ENCODE assay signal across 22 cellular contexts in the genomic region with DNA sequence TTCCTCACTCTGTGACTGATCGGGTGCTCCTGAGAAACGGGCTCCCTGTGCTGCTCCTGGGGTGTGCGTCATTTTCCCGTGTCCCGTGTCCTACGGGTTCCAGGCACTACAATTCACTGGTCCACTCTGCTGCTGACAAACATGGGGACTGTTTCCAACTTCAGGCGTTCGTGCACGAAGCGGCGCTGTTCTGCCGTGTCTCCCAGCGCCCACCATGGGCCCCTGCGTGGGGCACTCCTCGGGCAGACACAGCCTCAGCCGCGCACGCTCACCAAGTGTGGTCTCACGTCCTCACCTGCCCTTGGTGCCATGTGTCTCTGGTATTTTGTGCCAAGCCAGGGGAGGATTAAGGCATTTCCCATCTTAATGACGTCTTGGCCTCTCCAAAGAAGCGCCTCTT. TPM values are rescaled to one million over a fixed set of nuclear protein-coding genes. Genes with fewer than 3 reads are reported as not detected.
DNase-seq lines count a peak whose midpoint lies in the region; ATAC-seq, FAIRE-seq and TF ChIP-seq lines count a peak whose summit lies in the region.
"Had no signal": no experiment of that assay in that cellular context is flagged by ENCODE, and none has a peak within 500 bp of the region (broad histone marks: within the 10 kb centered on the region; RNA-seq: fewer than 3 reads in every experiment).

No MANE protein-coding gene starts in this region.

- peaks cover 0 to 1% (median 0%) of the 10 kb centered on the region in 11 donors for H3K9me3 Mint-ChIP-seq in naive thymus-derived CD4-positive, alpha-beta T cell

- H3F3A ChIP-seq in DOHH2 (ENCODE audit: control insufficient read depth, insufficient read depth): peaks cover 18% of the 10 kb centered on the region

- H3K18ac ChIP-seq in neuronal stem cell (ENCODE audit: low read length): no peak overlapping the region

- peaks cover 75% of the 10 kb centered on the region for H3K4me1 ChIP-seq in DOHH2 (ENCODE audit: control insufficient read depth, low read length)
- H3K4me1 ChIP-seq in GM12878 (ENCODE audit: control insufficient read depth, insufficient read depth, low read length): peaks cover 33% of the 10 kb centered on the region
- H3K4me1 ChIP-seq in neuronal stem cell (ENCODE audit: control insufficient read depth in 2 of 2, insufficient read depth in 1 of 2, low read depth in 1 of 2, low read length in 2 of 2): peaks cover 3 to 23% of the 10 kb centered on the region in 2 donors
- H3K4me1 ChIP-seq in spleen: peaks cover 12 to 55% (median 42%) of the 10 kb centered on the region in 6 donors
- peaks cover 6 to 9% of the 10 kb centered on the region in 2 donors for H3K4me1 ChIP-seq in naive thymus-derived CD4-positive, alpha-beta T cell (ENCODE audit: control insufficient read depth in 2 of 2, insufficient read depth in 2 of 2, low read length in 2 of 2)

- H3K27ac ChIP-seq in DOHH2 (ENCODE audit: low read depth, low read length) (peak overlapping the region; percentile 86), GM12878 (ENCODE audit: control insufficient read depth, insufficient read depth) (peak overlapping the region; percentile 81; the same call in 1 of the 2 replicates), neuronal stem cell (replicated peaks; ENCODE audit: low read length) (no peak overlapping the region), spleen (no peak overlapping the region)
- no peak overlapping the region for H3K27ac ChIP-seq in naive thymus-derived CD4-positive, alpha-beta T cell (ENCODE audit: low read depth, low read length)
- H3K27ac ChIP-seq: PC-9 had no signal

- CTCF ChIA-PET in GM12878 (lab: Yijun Ruan, JAX): interaction anchor here (1.0 to 9.7 kb wide), 4 partner anchors 39 to 112 kb away, joined by 3 to 280 read pairs (median 76); no protein-coding TSS in a partner anchor
- CTCF ChIA-PET in naive thymus-derived CD4-positive, alpha-beta T cell (lab: Charles Lee): interaction anchor here (3.8 kb wide), 1 partner anchor 69 kb away, joined by 170 read pairs; no protein-coding TSS in a partner anchor

- POLR2A ChIA-PET in GM12878 (lab: Charles Lee): interaction anchor here (1.0 kb wide), 1 partner anchor 70 kb away, joined by 7 read pairs; no protein-coding TSS in a partner anchor
- POLR2A ChIA-PET in naive thymus-derived CD4-positive, alpha-beta T cell (lab: Charles Lee): no interaction called here

- no peak overlapping the region for H3K23ac ChIP-seq in neuronal stem cell (ENCODE audit: low read depth, low read length, poor library complexity)

- in situ Hi-C loops in GM12878 (cut with MboI): loop anchor here (5.0 kb wide), 2 partner anchors 36 to 66 kb away; no protein-coding TSS in a partner anchor

- intact Hi-C loops in GM12878 (cut with micrococcal nuclease; ENCODE audit: unreplicated experiment) (loop anchor here (10.0 kb wide), 1 partner anchor 159 kb away; no protein-coding TSS in a partner anchor), spleen (cut with DNase I; ENCODE audit: low total_unique reads) (no loop called here)
- intact Hi-C loops in naive thymus-derived CD4-positive, alpha-beta T cell (cut with micrococcal nuclease): no loop called here

- H3K36me3 Mint-ChIP-seq in naive thymus-derived CD4-positive, alpha-beta T cell: peaks cover 0 to 6% (median 0%) of the 10 kb centered on the region in 5 donors

- DNase-seq in GM12878 (ENCODE audit: low read depth, low spot score): no peak
- no peak for DNase-seq in neuronal stem cell (ENCODE audit: low spot score)
- DNase-seq in urothelium cell line (ENCODE audit: low spot score): no peak
- no peak for DNase-seq in spleen
- no peak for DNase-seq in naive thymus-derived CD4-positive, alpha-beta T cell
- DNase-seq: Calu3, DMS79 treated with DMSO at 0.1 percent for 48 hours, GOT3, HCEC 1CT, KBM-7, MV-4-11, NCI-H1105, NCI-H1436 treated with DMSO at 0.1 percent for 48 hours, NCI-H187 treated with DMSO at 0.1 percent for 48 hours, NCI-H345, NCI-H524 treated with DMSO at 0.1 percent for 48 hours, NCI-H82, PC-9, SHP77 had no signal

- no TSS peak for BruUV-seq in GM12878 (replicated peaks; lab: Mats Ljungman, UMichigan)

- H2AFZ ChIP-seq in GM12878 (ENCODE audit: control insufficient read depth, low read depth, low read length) (no peak overlapping the region), neuronal stem cell (ENCODE audit: low read length) (no peak overlapping the region)
- H2AFZ ChIP-seq: PC-9 had no signal

- H3K36me3 ChIP-seq in DOHH2 (ENCODE audit: control insufficient read depth, low read length) (no peaks in the 10 kb centered on the region; the same call in 1 of the 2 replicates), GM12878 (ENCODE audit: control insufficient read depth in 2 of 2, insufficient read depth in 2 of 2, low read length in 1 of 2) (peaks cover 0 to 1% of the 10 kb centered on the region in 2 experiments; a peak in 3 of 4 replicates), neuronal stem cell (replicated peaks in 1 of 2; ENCODE audit: control insufficient read depth in 2 of 2, insufficient read depth in 2 of 2, low read length in 2 of 2) (peaks cover under 1 to 1% of the 10 kb centered on the region in 2 donors), spleen (peaks cover 0 to 4% (median under 1%) of the 10 kb centered on the region in 6 donors)
- H3K36me3 ChIP-seq in naive thymus-derived CD4-positive, alpha-beta T cell (ENCODE audit: control insufficient read depth in 2 of 3, insufficient read depth in 3 of 3, low read length in 3 of 3): peaks cover 0 to 2% (median 0%) of the 10 kb centered on the region in 3 experiments

- no peak overlapping the region for H3K14ac ChIP-seq in neuronal stem cell (ENCODE audit: low read length)

- no peak overlapping the region for H2BK5ac ChIP-seq in neuronal stem cell (ENCODE audit: low read length)

- H3K9ac ChIP-seq in GM12878 (ENCODE audit: control insufficient read depth, insufficient read depth, low read length): no peak overlapping the region
- no peak overlapping the region for H3K9ac ChIP-seq in neuronal stem cell (ENCODE audit: low read depth, low read length, poor library complexity)

- H2BK12ac ChIP-seq in neuronal stem cell (ENCODE audit: low read length): no peak overlapping the region

- TF ChIP-seq POLR2A in GM12878 (IDR thresholded peaks at IDR 0.05; ENCODE audit: low read depth, low read length): no peak
- no peak for TF ChIP-seq POLR2A in spleen (IDR thresholded peaks at IDR 0.05)

- peaks cover 0 to 3% (median 0%) of the 10 kb centered on the region in 5 donors for H3K27me3 Mint-ChIP-seq in naive thymus-derived CD4-positive, alpha-beta T cell

- no peak overlapping the region for H2BK15ac ChIP-seq in neuronal stem cell (ENCODE audit: low read length)

- no peak for TF ChIP-seq EP300 in GM12878 (IDR thresholded peaks at IDR 0.05; ENCODE audit: borderline replicate concordance in 1 of 2, control insufficient read depth in 1 of 2, low read depth in 2 of 2, low read length in 2 of 2)

- no peaks in the 10 kb centered on the region for H3K9me3 ChIP-seq in DOHH2 (ENCODE audit: control insufficient read depth, insufficient read depth, low read length)
- no peaks in the 10 kb centered on the region; the same call in 2 of the 3 replicates for H3K9me3 ChIP-seq in GM12878 (replicated peaks; ENCODE audit: control insufficient read depth, insufficient read depth, low read length)
- no peaks in the 10 kb centered on the region for H3K9me3 ChIP-seq in neuronal stem cell (replicated peaks in 1 of 2; ENCODE audit: control insufficient read depth in 2 of 2, insufficient read depth in 1 of 2, low read depth in 1 of 2, low read length in 2 of 2)
- no peaks in the 10 kb centered on the region for H3K9me3 ChIP-seq in spleen
- H3K9me3 ChIP-seq in naive thymus-derived CD4-positive, alpha-beta T cell (ENCODE audit: control insufficient read depth in 2 of 3, low read length in 3 of 3): no peaks in the 10 kb centered on the region

- no peak overlapping the region for H4K91ac ChIP-seq in neuronal stem cell (ENCODE audit: low read depth, low read length, poor library complexity)

- H3K4ac ChIP-seq in neuronal stem cell (ENCODE audit: low read length): no peak overlapping the region

- SMC1A ChIA-PET in GM12878 (lab: Charles Lee; ENCODE audit: uncharacterized antibody, unreplicated experiment): interaction anchor here (1.3 to 3.9 kb wide), 4 partner anchors 38 to 114 kb away, joined by 3 to 121 read pairs (median 30); no protein-coding TSS in a partner anchor

- H3K4me3 ChIP-seq in DOHH2 (ENCODE audit: low read length): no peak overlapping the region
- H3K4me3 ChIP-seq in GM12878: no peak overlapping the region
- no peak overlapping the region for H3K4me3 ChIP-seq in neuronal stem cell (ENCODE audit: low read length in 2 of 2)
- no peak overlapping the region for H3K4me3 ChIP-seq in spleen
- no peak overlapping the region for H3K4me3 ChIP-seq in naive thymus-derived CD4-positive, alpha-beta T cell (ENCODE audit: low read length)
- H3K4me3 ChIP-seq: PC-9 had no signal

- no peak overlapping the region for H3K27ac Mint-ChIP-seq in naive thymus-derived CD4-positive, alpha-beta T cell

- peaks cover 6 to 18% (median 14%) of the 10 kb centered on the region in 7 donors for H3K4me1 Mint-ChIP-seq in naive thymus-derived CD4-positive, alpha-beta T cell

- H4K8ac ChIP-seq in neuronal stem cell (ENCODE audit: low read depth, low read length): no peak overlapping the region

- H3K79me2 ChIP-seq in DOHH2 (ENCODE audit: control insufficient read depth, low read length): peaks cover 40% of the 10 kb centered on the region
- H3K79me2 ChIP-seq in GM12878 (ENCODE audit: control insufficient read depth, insufficient read depth, low read length): peaks cover 11% of the 10 kb centered on the region

- peaks cover 9% of the 10 kb centered on the region for H3K79me1 ChIP-seq in neuronal stem cell (ENCODE audit: low read depth, low read length)

- no peak overlapping the region for H2BK120ac ChIP-seq in neuronal stem cell (ENCODE audit: low read depth, low read length)

- H3K4me3 Mint-ChIP-seq in naive thymus-derived CD4-positive, alpha-beta T cell: no peak overlapping the region

- ATAC-seq in GM12878 (no peak), GM18511 (IDR thresholded peaks at IDR 0.05; ENCODE audit: unreplicated experiment) (no peak)
- no peak for ATAC-seq in naive thymus-derived CD4-positive, alpha-beta T cell

- H3K27me3 ChIP-seq in DOHH2 (ENCODE audit: control insufficient read depth, low read length): no peaks in the 10 kb centered on the region
- no peaks in the 10 kb centered on the region for H3K27me3 ChIP-seq in GM12878 (replicated peaks in 1 of 2; ENCODE audit: control insufficient read depth in 2 of 2, insufficient read depth in 2 of 2, low read length in 1 of 2)
- peaks cover 0 to 2% (median 0%) of the 10 kb centered on the region in 3 experiments for H3K27me3 ChIP-seq in neuronal stem cell (ENCODE audit: control insufficient read depth in 3 of 3, insufficient read depth in 3 of 3, low read depth in 1 of 3, low read length in 3 of 3)
- H3K27me3 ChIP-seq in spleen (replicated peaks in 1 of 7): peaks cover 0 to 44% (median 0%) of the 10 kb centered on the region in 7 donors
- no peaks in the 10 kb centered on the region for H3K27me3 ChIP-seq in naive thymus-derived CD4-positive, alpha-beta T cell (ENCODE audit: control insufficient read depth in 2 of 2, insufficient read depth in 2 of 2, low read length in 2 of 2)

- no peak for FAIRE-seq in GM12878 (lab: Jason Lieb, UNC)
- peak; percentile 85 for FAIRE-seq in urothelium cell line (lab: Jason Lieb, UNC)

- H4K20me1 ChIP-seq in DOHH2 (ENCODE audit: control insufficient read depth, insufficient read depth, low read depth, low read length) (no peaks in the 10 kb centered on the region; the same call in 1 of the 2 replicates), GM12878 (ENCODE audit: control insufficient read depth, insufficient read depth) (no peaks in the 10 kb centered on the region)

- WGBS in GM12878 (ENCODE audit: insufficient coverage, insufficient replicate concordance, low lambda C conversion rate, missing lambda C conversion rate): 99% methylated on average over 21 of the region's 21 CpGs
- no CpG with 5 or more reads among the region's 21 CpGs for WGBS in neuronal stem cell (ENCODE audit: extremely low coverage in 2 of 2, insufficient read length in 2 of 2, insufficient replicate concordance in 1 of 2), 2 donors
- 93 to 97% (median 94%) methylated on average over 21 of the region's 21 CpGs for WGBS in spleen, 5 donors

- RAD21 ChIA-PET in GM12878 (lab: Charles Lee; ENCODE audit: unreplicated experiment): interaction anchor here (5.1 kb wide), 1 partner anchor 69 kb away, joined by 196 read pairs; no protein-coding TSS in a partner anchor

- TF ChIP-seq CTCF in DOHH2 (IDR thresholded peaks at IDR 0.05; ENCODE audit: low read depth, low read length, poor library complexity, severe bottlenecking) (no peak), GM12878 (IDR thresholded peaks at IDR 0.05 in 2 of 3, conservative IDR thresholded peaks at IDR 0.05 in 1 of 3; ENCODE audit: control insufficient read depth in 2 of 3, extremely low read depth in 1 of 3, insufficient read depth in 1 of 3, low read depth in 3 of 3, low read length in 3 of 3) (no peak), spleen (IDR thresholded peaks at IDR 0.05 in 8 of 11, conservative IDR thresholded peaks at IDR 0.05 in 3 of 11) (no peak)

- H2AK5ac ChIP-seq in neuronal stem cell (ENCODE audit: low read depth, low read length): peak overlapping the region; percentile 61

- TF ChIP-seq RAD21 in GM12878 (IDR thresholded peaks at IDR 0.05; ENCODE audit: insufficient read depth, low read depth, low read length): no peak

- H3K9me2 ChIP-seq in DOHH2 (replicated peaks; ENCODE audit: control insufficient read depth, low read length): no peaks in the 10 kb centered on the region

- H3K4me2 ChIP-seq in DOHH2 (ENCODE audit: low read length) (peak overlapping the region; percentile 70; the same call in 1 of the 2 replicates), GM12878 (ENCODE audit: control insufficient read depth, insufficient read depth) (no peak overlapping the region), neuronal stem cell (ENCODE audit: insufficient read depth, low read length, poor library complexity, severe bottlenecking) (no peak overlapping the region)
- H3K4me2 ChIP-seq: PC-9 had no signal

RNA-seq across cellular contexts. Expression of gene GPR146, which starts 19.0 kb away (rescaled TPM):
- total RNA-seq in GM12878 (2013; cell fraction: nucleolus; rRNA removed): 30.0 and 31.5 TPM in 2 replicates
- total RNA-seq in GM12878 (2014; rRNA removed): 0.65 and 0.68 TPM in 2 replicates
- 0.36 and 0.92 TPM in 2 replicates for total RNA-seq in GM12878 (2014; rRNA removed; fragmentation: Illumina TruSeq; extraction: Trizol)
- 0.51 and 1.1 TPM in 2 replicates for total RNA-seq in GM12878 (2021)
- polyA plus RNA-seq in GM12878 (2011; ENCODE audit: low read depth): 3.5 TPM
- polyA plus RNA-seq in GM12878 (2011; rRNA removed): 9.0 and 12.0 TPM in 2 replicates
- polyA plus RNA-seq in GM12878 (2011; cell fraction: cytosol; rRNA removed): 12.9 and 14.2 TPM in 2 replicates
- polyA plus RNA-seq in GM12878 (2011; cell fraction: nucleus; rRNA removed): 18.1 and 26.9 TPM in 2 replicates
- polyA plus RNA-seq in GM12878 (2012): 5.0 and 11.4 TPM in 2 replicates
- polyA plus RNA-seq in GM12878 (2014; fragmentation: Illumina TruSeq; extraction: Trizol): 0.19 TPM in 1 of 2 replicates, not detected in the other
- polyA plus RNA-seq in GM12878 (2014; fragmentation: Nextera tagmentation; extraction: Ambion mirVana): not detected
- 0.50 and 0.80 TPM in 2 replicates for polyA plus RNA-seq in GM12878 (2014; rRNA removed)
- polyA plus RNA-seq in GM12878 (2016; fragmentation: Nextera tagmentation; extraction: Ambion mirVana): 1 to 10 TPM in 1 of 2 experiments, under 1 TPM in 1; 0.56 to 1.0 TPM
- polyA minus RNA-seq in GM12878 (2011; rRNA and poly(A)+ RNA removed): 11.6 and 21.0 TPM in 2 replicates
- polyA minus RNA-seq in GM12878 (2011; cell fraction: cytosol; rRNA and poly(A)+ RNA removed): 2.2 and 3.7 TPM in 2 replicates
- 6.0 and 13.7 TPM in 2 replicates for polyA minus RNA-seq in GM12878 (2011; cell fraction: nucleus; rRNA and poly(A)+ RNA removed)
- 1.7 TPM for polyA plus RNA-seq in neuronal stem cell (2013, experiment 1 of 2)
- polyA plus RNA-seq in neuronal stem cell (2013, experiment 2 of 2): 1.5 TPM
- total RNA-seq in spleen: 10 to 100 TPM in 5 of 7 donors, 1 to 10 TPM in 2; 7.1 to 19.2 (median 13.3) TPM
- polyA plus RNA-seq in spleen: 1 to 10 TPM; 3.9 to 7.3 (median 5.0) TPM
- total RNA-seq in naive thymus-derived CD4-positive, alpha-beta T cell: 10 to 100 TPM; 10.1 to 26.5 (median 15.9) TPM
- 10 to 100 TPM; 13.5 to 16.9 TPM for polyA plus RNA-seq in naive thymus-derived CD4-positive, alpha-beta T cell
- total RNA-seq: MCF 10A had no signal

RNA-seq across cellular contexts. Expression of gene GPER1, which starts 24.6 kb away (rescaled TPM):
- 22.4 and 23.1 TPM in 2 replicates for total RNA-seq in GM12878 (2013; cell fraction: nucleolus; rRNA removed)
- 5.3 and 5.5 TPM in 2 replicates for total RNA-seq in GM12878 (2014; rRNA removed)
- 1.8 and 2.2 TPM in 2 replicates for total RNA-seq in GM12878 (2014; rRNA removed; fragmentation: Illumina TruSeq; extraction: Trizol)
- total RNA-seq in GM12878 (2021): 6.3 and 7.7 TPM in 2 replicates
- 3.5 TPM for polyA plus RNA-seq in GM12878 (2011; ENCODE audit: low read depth)
- polyA plus RNA-seq in GM12878 (2011; rRNA removed): 1.3 and 1.9 TPM in 2 replicates
- polyA plus RNA-seq in GM12878 (2011; cell fraction: cytosol; rRNA removed): 3.7 and 5.1 TPM in 2 replicates
- 7.0 and 10.0 TPM in 2 replicates for polyA plus RNA-seq in GM12878 (2011; cell fraction: nucleus; rRNA removed)
- 8.0 and 8.4 TPM in 2 replicates for polyA plus RNA-seq in GM12878 (2012)
- 0.73 and 1.4 TPM in 2 replicates for polyA plus RNA-seq in GM12878 (2014; fragmentation: Illumina TruSeq; extraction: Trizol)
- polyA plus RNA-seq in GM12878 (2014; fragmentation: Nextera tagmentation; extraction: Ambion mirVana): under 1 TPM; 0.03 to 0.73 TPM
- 6.5 TPM in 2 replicates for polyA plus RNA-seq in GM12878 (2014; rRNA removed)
- polyA plus RNA-seq in GM12878 (2016; fragmentation: Nextera tagmentation; extraction: Ambion mirVana): 1 to 10 TPM; 3.0 to 5.2 TPM
- polyA minus RNA-seq in GM12878 (2011; rRNA and poly(A)+ RNA removed): 3.1 and 5.3 TPM in 2 replicates
- polyA minus RNA-seq in GM12878 (2011; cell fraction: cytosol; rRNA and poly(A)+ RNA removed): 2.1 and 2.3 TPM in 2 replicates
- polyA minus RNA-seq in GM12878 (2011; cell fraction: nucleus; rRNA and poly(A)+ RNA removed): 0.96 and 1.5 TPM in 2 replicates
- polyA plus RNA-seq in neuronal stem cell (2013, experiment 1 of 2): 0.63 TPM
- 0.66 TPM for polyA plus RNA-seq in neuronal stem cell (2013, experiment 2 of 2)
- total RNA-seq in spleen: 10 to 100 TPM in 1 of 7 donors, 1 to 10 TPM in 6; 3.0 to 14.2 (median 6.1) TPM
- 1 to 10 TPM; 3.7 to 6.4 (median 3.9) TPM for polyA plus RNA-seq in spleen
- 1 to 10 TPM in 1 of 5 experiments, under 1 TPM in 1, not detected in 3; 0.13 to 1.3 TPM for total RNA-seq in naive thymus-derived CD4-positive, alpha-beta T cell
- under 1 TPM; 0.21 to 0.47 TPM for polyA plus RNA-seq in naive thymus-derived CD4-positive, alpha-beta T cell

Comparison
In these comparisons a context has a peak if more than half of its experiments do, and no peak if none do; other contexts are left out.
1. H3K27ac ChIP-seq: peak in DOHH2 (single experiment) and GM12878 (single experiment); none in neuronal stem cell (single experiment), spleen (0 of 8) and naive thymus-derived CD4-positive, alpha-beta T cell (single experiment).